In genomic region chr12:94289551-94290312, GRCh38 we compare ENCODE assay signal across 8 cellular contexts.
DNase-seq lines count a peak whose midpoint lies in the region; ATAC-seq and TF ChIP-seq lines count a peak whose summit lies in the region.
"Had no signal": no experiment of that assay in that cellular context is flagged by ENCODE, and none has a peak within 500 bp of the region (broad histone marks: within the 10 kb centered on the region; RNA-seq: fewer than 3 reads in every experiment).

No MANE protein-coding gene starts in this region.

- H3K14ac ChIP-seq in mesenchymal stem cell (ENCODE audit: low read length in 2 of 2), result no peak overlapping the region
- no peak overlapping the region for H3K14ac ChIP-seq in H9 (ENCODE audit: insufficient read depth, low read length)

- H3K23me2 ChIP-seq in H9 (ENCODE audit: insufficient read length, low read depth, low read length, poor library complexity, severe bottlenecking), result no peaks in the 10 kb centered on the region

- H2BK5ac ChIP-seq in mesenchymal stem cell (ENCODE audit: low read depth, low read length, poor library complexity, severe bottlenecking) (no peak overlapping the region), H9 (ENCODE audit: insufficient read length, low read length) (no peak overlapping the region)

- H3K27ac ChIP-seq in mesenchymal stem cell (ENCODE audit: low read length, poor library complexity, severe bottlenecking), result no peak overlapping the region
- H3K27ac ChIP-seq in upper lobe of left lung, result peak overlapping the region; percentile 0 to 70 (median 21)
- no peak overlapping the region for H3K27ac ChIP-seq in H9 (ENCODE audit: insufficient read length, low read depth, low read length)

- H3K27ac Mint-ChIP-seq in Calu3 (ENCODE audit: unreplicated experiment) (no peak overlapping the region), H9 (peak overlapping the region in 1 of 3 experiments; percentile 9; a peak in 1 of 7 replicates)

- H2AK5ac ChIP-seq in mesenchymal stem cell (ENCODE audit: low read length, severe bottlenecking) (no peak overlapping the region), H9 (ENCODE audit: insufficient read length, low read length) (no peak overlapping the region)

- TF ChIP-seq CTCF in upper lobe of left lung (IDR thresholded peaks at IDR 0.05) (no peak), Calu3 (IDR thresholded peaks at IDR 0.05; ENCODE audit: unreplicated experiment) (no peak), H9 (conservative IDR thresholded peaks at IDR 0.05) (no peak)

- no peak for TF ChIP-seq POLR2A in upper lobe of left lung (IDR thresholded peaks at IDR 0.05)

- H2BK15ac ChIP-seq in mesenchymal stem cell (ENCODE audit: low read depth, poor library complexity, severe bottlenecking), result no peak overlapping the region
- H2BK15ac ChIP-seq in H9 (ENCODE audit: low read depth, low read length), result no peak overlapping the region

- H2BK20ac ChIP-seq in H9 (ENCODE audit: low read depth, low read length, poor library complexity, severe bottlenecking), result no peak overlapping the region

- no peaks in the 10 kb centered on the region for H3K9me3 Mint-ChIP-seq in Calu3 (ENCODE audit: low read depth, unreplicated experiment)
- H3K9me3 Mint-ChIP-seq in H9, result no peaks in the 10 kb centered on the region

- H4K91ac ChIP-seq in mesenchymal stem cell (ENCODE audit: low read length) (no peak overlapping the region), H9 (ENCODE audit: insufficient read length, low read depth, low read length) (no peak overlapping the region)

- H3K4me3 Mint-ChIP-seq in Calu3 (ENCODE audit: low read depth, unreplicated experiment) (no peak overlapping the region), H9 (no peak overlapping the region)

- H3K36me3 Mint-ChIP-seq in Calu3 (ENCODE audit: insufficient read depth, unreplicated experiment), result no peaks in the 10 kb centered on the region
- H3K36me3 Mint-ChIP-seq in H9 (ENCODE audit: insufficient read depth in 1 of 3, low read depth in 3 of 3), result peaks cover 0 to 4% (median 0%) of the 10 kb centered on the region in 3 experiments; a peak in 2 of 7 replicates

- TF ChIP-seq EP300 in upper lobe of left lung (IDR thresholded peaks at IDR 0.05), result no peak

- no TSS peak for BruUV-seq in Calu3 (replicated peaks; lab: Mats Ljungman, UMichigan)

- H4K8ac ChIP-seq in mesenchymal stem cell (ENCODE audit: low read length), result no peak overlapping the region
- H4K8ac ChIP-seq in H9 (replicated peaks; ENCODE audit: insufficient read length, low read depth, low read length), result no peak overlapping the region

- H2BK12ac ChIP-seq in mesenchymal stem cell (ENCODE audit: low read length in 2 of 2) (no peak overlapping the region), H9 (ENCODE audit: insufficient read length, low read depth, low read length) (no peak overlapping the region)

- H3K27me3 Mint-ChIP-seq in Calu3 (ENCODE audit: unreplicated experiment) (no peaks in the 10 kb centered on the region), H9 (ENCODE audit: low read depth) (no peaks in the 10 kb centered on the region; the same call in 1 of the 2 replicates)

- H3K36me3 ChIP-seq in mesenchymal stem cell (ENCODE audit: control insufficient read depth in 1 of 2, insufficient read depth in 2 of 2, low read depth in 1 of 2, low read length in 2 of 2) (peaks cover 0 to 18% of the 10 kb centered on the region in 2 experiments), upper lobe of left lung (peaks cover 0 to 9% (median 4%) of the 10 kb centered on the region in 4 donors)

- H3K18ac ChIP-seq in mesenchymal stem cell (ENCODE audit: low read depth in 1 of 2, low read length in 2 of 2) (no peak overlapping the region), H9 (ENCODE audit: insufficient read length, low read depth, low read length) (no peak overlapping the region)

- no peak overlapping the region for H4K5ac ChIP-seq in H9 (ENCODE audit: insufficient read length, low read depth, low read length)

- H3K4ac ChIP-seq in mesenchymal stem cell (ENCODE audit: low read depth in 1 of 2, low read length in 2 of 2) (peak overlapping the region in 1 of 2 experiments; percentile 20), H9 (ENCODE audit: low read depth, low read length) (no peak overlapping the region)

- H3K9ac ChIP-seq in mesenchymal stem cell (ENCODE audit: low read length) (peak overlapping the region; percentile 76), H9 (ENCODE audit: extremely low read depth, insufficient read length, low read length) (no peak overlapping the region)

- H3K4me2 ChIP-seq in mesenchymal stem cell (ENCODE audit: low read length, poor library complexity, severe bottlenecking) (no peak overlapping the region), H9 (ENCODE audit: insufficient read depth, insufficient read length, low read length) (no peak overlapping the region)

- no peak overlapping the region for H2BK120ac ChIP-seq in mesenchymal stem cell (ENCODE audit: low read depth, low read length)
- no peak overlapping the region for H2BK120ac ChIP-seq in H9 (ENCODE audit: low read depth, low read length, poor library complexity, severe bottlenecking)

- H3K9me3 ChIP-seq in mesenchymal stem cell (ENCODE audit: control insufficient read depth, low read length) (no peaks in the 10 kb centered on the region), upper lobe of left lung (no peaks in the 10 kb centered on the region), H9 (ENCODE audit: control insufficient read depth, low read depth, low read length) (no peaks in the 10 kb centered on the region)

- H4K20me1 ChIP-seq in H9 (ENCODE audit: control insufficient read depth, insufficient read depth, insufficient read length), result no peaks in the 10 kb centered on the region

- peak overlapping the region in 1 of 2 experiments; percentile 6 for H3K4me3 ChIP-seq in mesenchymal stem cell (ENCODE audit: insufficient read depth in 1 of 2, low read depth in 1 of 2, low read length in 2 of 2)
- no peak overlapping the region for H3K4me3 ChIP-seq in upper lobe of left lung
- H3K4me3 ChIP-seq: dorsolateral prefrontal cortex had no signal

- H3K4me1 Mint-ChIP-seq in Calu3 (ENCODE audit: low read depth, unreplicated experiment), result no peaks in the 10 kb centered on the region
- H3K4me1 Mint-ChIP-seq in H9, result peaks cover 44 to 49% of the 10 kb centered on the region in 2 experiments

- H3K23ac ChIP-seq in mesenchymal stem cell (ENCODE audit: low read length in 2 of 2), result no peak overlapping the region
- no peak overlapping the region for H3K23ac ChIP-seq in H9 (ENCODE audit: insufficient read length, low read depth, low read length)

- H2AFZ ChIP-seq in mesenchymal stem cell (ENCODE audit: low read depth, low read length), result no peak overlapping the region
- H2AFZ ChIP-seq in H9 (ENCODE audit: low read length), result no peak overlapping the region

- peak in 1 of 2 donors; percentile 83 for ATAC-seq in upper lobe of left lung (ENCODE audit: low FRiP score in 2 of 2)

- no peak overlapping the region for H3T11ph ChIP-seq in H9 (ENCODE audit: low read length)

- peaks cover 3% of the 10 kb centered on the region for H3K4me1 ChIP-seq in mesenchymal stem cell (ENCODE audit: control insufficient read depth, insufficient read depth, low read depth, low read length)
- peaks cover 15 to 23% (median 18%) of the 10 kb centered on the region in 4 donors for H3K4me1 ChIP-seq in upper lobe of left lung
- H3K4me1 ChIP-seq in H9 (ENCODE audit: insufficient read depth, low read length), result peaks cover 9% of the 10 kb centered on the region; the same call in 1 of the 2 replicates

- peaks cover 2 to 12% of the 10 kb centered on the region in 2 experiments for H3K27me3 ChIP-seq in mesenchymal stem cell (ENCODE audit: control insufficient read depth in 1 of 2, insufficient read depth in 1 of 2, low read length in 2 of 2)
- no peaks in the 10 kb centered on the region for H3K27me3 ChIP-seq in upper lobe of left lung
- no peaks in the 10 kb centered on the region for H3K27me3 ChIP-seq in H9 (ENCODE audit: insufficient read depth, low read length)
- H3K27me3 ChIP-seq: dorsolateral prefrontal cortex had no signal

- 11% methylated on average over 8 of the region's 12 CpGs for WGBS in mesenchymal stem cell
- 46% methylated on average over 12 of the region's 12 CpGs for WGBS in upper lobe of left lung, 2 donors
- no CpG with 5 or more reads among the region's 12 CpGs for WGBS in H9 (ENCODE audit: extremely low coverage, insufficient read length, low lambda C conversion rate)

- H3K56ac ChIP-seq in H9 (ENCODE audit: insufficient read length, low read depth, low read length), result no peak overlapping the region

- CTCF ChIA-PET in Calu3 (lab: Charles Lee), result interaction anchor here (1.0 kb wide), 1 partner anchor 218 kb away, joined by 3 read pairs; no protein-coding TSS in a partner anchor

- H3K79me2 ChIP-seq in H9 (ENCODE audit: insufficient read depth, low read length), result no peaks in the 10 kb centered on the region

- intact Hi-C loops in Calu3 (cut with micrococcal nuclease; ENCODE audit: unreplicated experiment), result no loop called here

- DNase-seq in LHCN-M2 (ENCODE audit: low read depth) (peak; percentile 59), cerebellum (ENCODE audit: low spot score) (peak; percentile 14), mesenchymal stem cell (peak; percentile 51), upper lobe of left lung (no peak), Calu3 (no peak), NCI-H1694 treated with DMSO at 0.1 percent for 48 hours (lab: John Stamatoyannopoulos, UW) (no peak), H9 (no peak)
- DNase-seq: dorsolateral prefrontal cortex had no signal

- no peaks in the 10 kb centered on the region for H3K79me1 ChIP-seq in mesenchymal stem cell (replicated peaks; ENCODE audit: low read length, poor library complexity, severe bottlenecking)
- H3K79me1 ChIP-seq in H9 (ENCODE audit: insufficient read depth, low read depth, low read length, poor library complexity, severe bottlenecking), result no peaks in the 10 kb centered on the region

Comparison
In these comparisons a context has a peak if more than half of its experiments do, and no peak if none do; other contexts are left out.
1. DNase-seq: peak in LHCN-M2 (single experiment), cerebellum (single experiment) and mesenchymal stem cell (single experiment); none in upper lobe of left lung (0 of 2), Calu3 (single experiment), NCI-H1694 treated with DMSO at 0.1 percent for 48 hours (single experiment) and H9 (single experiment).
2. H3K27ac ChIP-seq: peak in upper lobe of left lung (4 of 4); none in mesenchymal stem cell (single experiment) and H9 (single experiment).